Comparison of ENCODE assay signal across 19 cellular contexts in genomic region chr6:34157851-34158250, GRCh38. TPM values are rescaled to one million over a fixed set of nuclear protein-coding genes. Genes with fewer than 3 reads are reported as not detected.
"Had no signal": no experiment of that assay in that cellular context is flagged by ENCODE, and none has a peak within 500 bp of the region (broad histone marks: within the 10 kb centered on the region; RNA-seq: fewer than 3 reads in every experiment).

No MANE protein-coding gene starts in this region.

- H3K9me3 Mint-ChIP-seq: activated T-helper 1 cell treated with anti-CD3 and anti-CD28 coated beads, Interleukin-12 subunit alpha, Interleukin-12 subunit beta, Interleukin-2, Interleukin-4 antibody, amounts not matched to agents 30 ng/mL and 10 ng/mL and 1 ng/mL, durations not matched to agents 14 hours and 24 hours and 36 hours had no signal

- H3K4me1 ChIP-seq: parathyroid adenoma had no signal

- ATAC-seq: heart right ventricle, left lobe of liver, T-helper 17 cell had no signal

- H3K4me3 ChIP-seq: ascending aorta, breast epithelium, dorsolateral prefrontal cortex, heart right ventricle, transverse colon had no signal

- H3K27ac ChIP-seq: ascending aorta, breast epithelium, dorsolateral prefrontal cortex, heart right ventricle, parathyroid adenoma, transverse colon had no signal

- H3K27ac Mint-ChIP-seq: activated CD4-positive, alpha-beta T cell treated with anti-CD3 and anti-CD28 coated beads, Interleukin-2, amount 10 ng/mL, durations not matched to agents 24 days and 14 days; activated T-helper 1 cell treated with anti-CD3 and anti-CD28 coated beads, Interleukin-12 subunit alpha, Interleukin-12 subunit beta, Interleukin-2, Interleukin-4 antibody, amounts not matched to agents 30 ng/mL and 10 ng/mL and 1 ng/mL, durations not matched to agents 14 hours and 24 hours and 36 hours; endodermal cell; T-helper 17 cell had no signal

- DNase-seq: activated CD4-positive, alpha-beta T cell treated with anti-CD3 and anti-CD28 coated beads, Interleukin-2, amount 10 ng/mL, durations not matched to agents 24 days and 14 days; activated CD4-positive, CD25-positive, alpha-beta regulatory T cell; activated naive CD4-positive, alpha-beta T cell treated with Interleukin-2 at 50 U/mL for 16 hours; endodermal cell; heart right ventricle; naive B cell; stimulated activated CD4-positive, alpha-beta T cell treated with anti-CD3 and anti-CD28 coated beads, Interleukin-4, amount 100 ng/mL, for 24 hours; stimulated activated naive CD4-positive, alpha-beta T cell treated with Interleukin-2 at 50 U/mL for 16 hours; substantia nigra; T-helper 17 cell; transverse colon had no signal

- H3K36me3 ChIP-seq: ascending aorta, breast epithelium, heart right ventricle, transverse colon had no signal

- H3K36me3 Mint-ChIP-seq: naive B cell had no signal

- H3K4me1 Mint-ChIP-seq: activated CD4-positive, alpha-beta T cell treated with anti-CD3 and anti-CD28 coated beads, Interleukin-2, amount 10 ng/mL, durations not matched to agents 24 days and 14 days; endodermal cell had no signal

- H3K4me3 Mint-ChIP-seq: activated CD4-positive, alpha-beta T cell treated with anti-CD3 and anti-CD28 coated beads, Interleukin-2, amount 10 ng/mL, durations not matched to agents 24 days and 14 days; activated T-helper 1 cell treated with anti-CD3 and anti-CD28 coated beads, Interleukin-12 subunit alpha, Interleukin-12 subunit beta, Interleukin-2, Interleukin-4 antibody, amounts not matched to agents 30 ng/mL and 10 ng/mL and 1 ng/mL, durations not matched to agents 14 hours and 24 hours and 36 hours; endodermal cell; T-helper 17 cell had no signal

RNA-seq across cellular contexts. Expression of gene GRM4, which starts 12.0 kb away (rescaled TPM):
- total RNA-seq: activated CD4-positive, alpha-beta T cell treated with anti-CD3 and anti-CD28 coated beads, Interleukin-2, amount 10 ng/mL, durations not matched to agents 24 days and 14 days; activated T-helper 1 cell treated with anti-CD3 and anti-CD28 coated beads, Interleukin-12 subunit alpha, Interleukin-12 subunit beta, Interleukin-2, Interleukin-4 antibody, amounts not matched to agents 30 ng/mL and 10 ng/mL and 1 ng/mL, durations not matched to agents 14 hours and 24 hours and 36 hours; ascending aorta; breast epithelium; epithelial cell of proximal tubule; heart right ventricle; left lobe of liver; lung microvascular endothelial cell; T-helper 17 cell; transverse colon had no signal
